ENCODE assay signal across 11 cellular contexts in the genomic region with DNA sequence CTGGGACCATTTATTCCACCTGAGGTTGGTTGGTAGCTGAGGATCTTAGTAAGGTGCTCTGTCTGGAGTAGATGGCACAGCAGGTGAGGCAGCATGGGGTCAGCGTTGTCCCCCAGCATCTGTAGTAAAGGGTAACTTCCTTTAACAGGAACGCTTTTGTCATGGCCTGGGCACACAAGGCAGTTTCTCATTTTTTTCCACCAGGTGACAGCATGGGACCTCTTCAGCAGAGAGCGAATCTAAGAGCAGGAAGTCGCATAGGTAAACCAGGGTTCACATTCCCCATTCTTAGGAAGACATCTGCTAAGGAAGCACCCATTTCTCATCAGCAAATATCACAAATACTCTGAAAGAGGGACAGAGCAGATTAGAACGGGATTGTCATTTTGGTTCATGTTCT. TPM values are rescaled to one million over a fixed set of nuclear protein-coding genes. Genes with fewer than 3 reads are reported as not detected.
DNase-seq lines count a peak whose midpoint lies in the region; ATAC-seq and TF ChIP-seq lines count a peak whose summit lies in the region.
"Had no signal": no experiment of that assay in that cellular context is flagged by ENCODE, and none has a peak within 500 bp of the region (broad histone marks: within the 10 kb centered on the region; RNA-seq: fewer than 3 reads in every experiment).

No MANE protein-coding gene starts in this region.

- H3K36me3 ChIP-seq in ACC112 (ENCODE audit: insufficient read depth, low read length) (peaks cover 6% of the 10 kb centered on the region; the same call in 1 of the 2 replicates), DOHH2 (ENCODE audit: control insufficient read depth, low read length) (peaks cover 18% of the 10 kb centered on the region), kidney epithelial cell (ENCODE audit: control insufficient read depth, insufficient read depth, low read length) (no peaks in the 10 kb centered on the region)

- H3K4me1 ChIP-seq in ACC112 (ENCODE audit: control insufficient read depth, insufficient read depth, low read length, unreplicated experiment) (peaks cover 12% of the 10 kb centered on the region), DOHH2 (ENCODE audit: control insufficient read depth, low read length) (peaks cover 24% of the 10 kb centered on the region), right cardiac atrium (ENCODE audit: control insufficient read depth, insufficient read depth, low read length) (no peaks in the 10 kb centered on the region)
- H3K4me1 ChIP-seq: parathyroid adenoma had no signal

- H3K4me2 ChIP-seq in DOHH2 (ENCODE audit: low read length), result no peak overlapping the region

- no peaks in the 10 kb centered on the region for H3K9me3 ChIP-seq in DOHH2 (ENCODE audit: control insufficient read depth, insufficient read depth, low read length)
- no peaks in the 10 kb centered on the region for H3K9me3 ChIP-seq in right cardiac atrium (ENCODE audit: control insufficient read depth, low read length)
- H3K9me3 ChIP-seq: tibial nerve had no signal

- H3F3A ChIP-seq in DOHH2 (ENCODE audit: control insufficient read depth, insufficient read depth), result 0 out of 2 replicates have a peak, but pooled peaks cover 2% of the 10 kb centered on the region

- intact Hi-C loops in right cardiac atrium (cut with DNase I), result no loop called here
- intact Hi-C loops in dorsolateral prefrontal cortex (cut with DNase I), result loop anchor here in 1 of 2 donors (10.0 kb wide), 1 partner anchor 235 kb away; no protein-coding TSS in a partner anchor

- TF ChIP-seq CTCF in DOHH2 (IDR thresholded peaks at IDR 0.05; ENCODE audit: low read depth, low read length, poor library complexity, severe bottlenecking) (peak; percentile 49), WTC11 (IDR thresholded peaks at IDR 0.05) (no peak), kidney epithelial cell (IDR thresholded peaks at IDR 0.05; ENCODE audit: insufficient read depth, low read length, poor library complexity, severe bottlenecking) (peak; percentile 29), dorsolateral prefrontal cortex (IDR thresholded peaks at IDR 0.05 in 54 of 56, conservative IDR thresholded peaks at IDR 0.05 in 2 of 56; ENCODE audit: low read depth in 1 of 56, partially characterized antibody in 56 of 56) (peak in 1 of 56 donors; percentile 15), RWPE1 (conservative IDR thresholded peaks at IDR 0.05; ENCODE audit: low read depth) (no peak)

- no peaks in the 10 kb centered on the region for H3K79me2 ChIP-seq in ACC112 (ENCODE audit: control insufficient read depth, insufficient read depth, low read length, unreplicated experiment)
- H3K79me2 ChIP-seq in DOHH2 (ENCODE audit: control insufficient read depth, low read length), result no peaks in the 10 kb centered on the region
- H3K79me2 ChIP-seq: parathyroid adenoma had no signal

- H3K4me3 ChIP-seq in ACC112 (ENCODE audit: low read depth, low read length) (no peak overlapping the region), DOHH2 (ENCODE audit: low read length) (no peak overlapping the region), kidney epithelial cell (ENCODE audit: low read depth, low read length) (no peak overlapping the region), right cardiac atrium (ENCODE audit: low read length) (no peak overlapping the region), dorsolateral prefrontal cortex (no peak overlapping the region)
- H3K4me3 ChIP-seq: tibial nerve had no signal

- H3K36me3 Mint-ChIP-seq in WTC11, result peaks cover 20% of the 10 kb centered on the region

- ATAC-seq in WTC11 (peak; percentile 62), right cardiac atrium (no peak)

- DNase-seq in WTC11 (ENCODE audit: low spot score) (no peak), kidney epithelial cell (ENCODE audit: low read depth) (no peak), right cardiac atrium (no peak), NCI-H345 (lab: John Stamatoyannopoulos, UW) (no peak), dorsolateral prefrontal cortex (no peak), RWPE1 (ENCODE audit: low spot score) (no peak)
- DNase-seq: GOT3 had no signal

- no peak overlapping the region for H3K4me3 Mint-ChIP-seq in WTC11

- H3K27me3 Mint-ChIP-seq in WTC11 (ENCODE audit: low read depth), result no peaks in the 10 kb centered on the region

- H3K27ac ChIP-seq in ACC112 (ENCODE audit: low read depth, low read length), result peak overlapping the region; percentile 30; the same call in 1 of the 2 replicates
- no peak overlapping the region for H3K27ac ChIP-seq in DOHH2 (ENCODE audit: low read depth, low read length)
- no peak overlapping the region for H3K27ac ChIP-seq in right cardiac atrium (ENCODE audit: low read length)
- H3K27ac ChIP-seq in dorsolateral prefrontal cortex, result peak overlapping the region in 14 of 59 donors; percentile 10 to 61 (median 42)
- H3K27ac ChIP-seq in RWPE1, result no peak overlapping the region
- H3K27ac ChIP-seq: parathyroid adenoma, tibial nerve had no signal

- no peaks in the 10 kb centered on the region for H3K9me3 Mint-ChIP-seq in WTC11

- H3K27me3 ChIP-seq in ACC112 (ENCODE audit: insufficient read depth, low read length) (no peaks in the 10 kb centered on the region), DOHH2 (ENCODE audit: control insufficient read depth, low read length) (no peaks in the 10 kb centered on the region), kidney epithelial cell (ENCODE audit: control insufficient read depth, insufficient read depth, low read length) (no peaks in the 10 kb centered on the region), right cardiac atrium (ENCODE audit: control insufficient read depth, insufficient read depth) (no peaks in the 10 kb centered on the region), dorsolateral prefrontal cortex (no peaks in the 10 kb centered on the region)
- H3K27me3 ChIP-seq: tibial nerve had no signal

- peak overlapping the region; percentile 88 for H3K27ac Mint-ChIP-seq in WTC11

- peaks cover 7% of the 10 kb centered on the region for H3K4me1 Mint-ChIP-seq in WTC11

- 93% methylated on average over 5 of the region's 5 CpGs for WGBS in right cardiac atrium

- H2AFZ ChIP-seq in ACC112 (ENCODE audit: low read length, unreplicated experiment), result no peak overlapping the region
- H2AFZ ChIP-seq: parathyroid adenoma had no signal

- POLR2A ChIA-PET in WTC11 (lab: Charles Lee) (no interaction called here), RWPE1 (lab: Yijun Ruan, JAX; ENCODE audit: low non-redundant PET) (no interaction called here)

- H3K9me2 ChIP-seq in DOHH2 (replicated peaks; ENCODE audit: control insufficient read depth, low read length), result no peaks in the 10 kb centered on the region

- no peaks in the 10 kb centered on the region for H4K20me1 ChIP-seq in DOHH2 (ENCODE audit: control insufficient read depth, insufficient read depth, low read depth, low read length)

- CTCF ChIA-PET in WTC11 (lab: Charles Lee) (interaction anchor here (0.7 to 1.7 kb wide), 5 partner anchors 15 to 126 kb away, joined by 3 to 6 read pairs (median 3); no protein-coding TSS in a partner anchor), RWPE1 (lab: Yijun Ruan, JAX) (interaction anchor here (1.1 to 1.2 kb wide), 2 partner anchors 48 to 126 kb away, joined by 5 to 7 read pairs; no protein-coding TSS in a partner anchor)

TF ChIP-seq in WTC11, 78 proteins besides CTCF, POLR2A, EP300 and RAD21:
- 0 out of 2 replicates have a peak, but pooled peaks have one; percentile 22 for TF ChIP-seq ZNF232 (CRISPR knock-in tag; IDR thresholded peaks at IDR 0.05)
- TF ChIP-seq CREB1 (CRISPR knock-in tag; IDR thresholded peaks at IDR 0.05), result no peak

RNA-seq across cellular contexts. Expression of a gene that starts 56.5 kb away (rescaled TPM):
- total RNA-seq in WTC11 (2021), result 33.2 to 36.4 TPM (median 34.7 TPM) in 3 replicates
- total RNA-seq in kidney epithelial cell, result 29.4 and 33.5 TPM in 2 replicates
- 10 to 100 TPM; 23.2 to 29.5 (median 24.0) TPM for total RNA-seq in right cardiac atrium
- 13.1 TPM for polyA plus RNA-seq in right cardiac atrium
- total RNA-seq in dorsolateral prefrontal cortex, result 10 to 100 TPM; 34.8 to 59.2 (median 45.9) TPM

Comparison
In these comparisons a context has a peak if more than half of its experiments do, and no peak if none do; other contexts are left out.
1. CTCF ChIP-seq: peak in DOHH2 (single experiment) and kidney epithelial cell (single experiment); none in WTC11 (single experiment) and RWPE1 (single experiment).